ENCODE assay signal across 27 cellular contexts in genomic region chr7:95631545-95631944, GRCh38. TPM values are rescaled to one million over a fixed set of nuclear protein-coding genes. Genes with fewer than 3 reads are reported as not detected.
DNase-seq lines count a peak whose midpoint lies in the region; ATAC-seq, FAIRE-seq and TF ChIP-seq lines count a peak whose summit lies in the region.
"Had no signal": no experiment of that assay in that cellular context is flagged by ENCODE, and none has a peak within 500 bp of the region (broad histone marks: within the 10 kb centered on the region; RNA-seq: fewer than 3 reads in every experiment).

No MANE protein-coding gene starts in this region.

- no TSS peak for BruUV-seq in HepG2 (replicated peaks; lab: Mats Ljungman, UMichigan)

- H3K4me3 ChIP-seq in right lobe of liver (no peak overlapping the region), HepG2 (replicated peaks in 1 of 3; ENCODE audit: insufficient read depth in 1 of 3, low read depth in 2 of 3, low read length in 3 of 3) (no peak overlapping the region), esophagus muscularis mucosa (no peak overlapping the region), rectal smooth muscle tissue (ENCODE audit: low read length) (no peak overlapping the region)
- H3K4me3 ChIP-seq: PC-9, spleen, uterus had no signal

- TF ChIP-seq RAD21 in HepG2 (CRISPR knock-in tag; IDR thresholded peaks at IDR 0.05) = no peak

- DNase-seq in right lobe of liver (no peak), HepG2 (ENCODE audit: low spot score) (no peak), esophagus muscularis mucosa (ENCODE audit: extremely low spot score) (no peak), NCI-H1417 treated with DMSO at 0.1 percent for 48 hours (lab: John Stamatoyannopoulos, UW) (no peak)
- no peak for DNase-seq in stimulated activated naive CD4-positive, alpha-beta T cell (lab: John Stamatoyannopoulos, UW)
- DNase-seq: activated CD4-positive, alpha-beta T cell treated with anti-CD3 and anti-CD28 coated beads for 36 hours; activated CD8-positive, alpha-beta memory T cell treated with anti-CD3 and anti-CD28 coated beads for 24 hours; activated effector memory CD4-positive, alpha-beta T cell treated with anti-CD3 and anti-CD28 coated beads, Interleukin-2, amount 50 U/mL, for 16 hours; activated naive CD8-positive, alpha-beta T cell treated with anti-CD3 and anti-CD28 coated beads for 36 hours; central memory CD4-positive, alpha-beta T cell; dermis blood vessel endothelial cell; GDM1; HCEC 1CT; NCI-H146; NCI-H2107; NCI-H446 treated with DMSO at 0.1 percent for 48 hours; PC-9; spleen; substantia nigra; T-helper 2 cell; uterus had no signal

- POLR2A ChIA-PET in HepG2 (lab: Yijun Ruan, JAX) = no interaction called here

- in situ Hi-C loops in HepG2 (cut with HindIII; ENCODE audit: extremely low pct_ligation_motif_present, low pct_unique_long_range_greater_than_20kb) = no loop called here

- no peaks in the 10 kb centered on the region for H3K79me2 ChIP-seq in HepG2 (ENCODE audit: insufficient read depth, low read length)

- intact Hi-C loops in right lobe of liver (cut with DNase I) (no loop called here), HepG2 (cut with micrococcal nuclease; ENCODE audit: unreplicated experiment) (no loop called here), esophagus muscularis mucosa (cut with DNase I) (no loop called here)

- H3K9me3 ChIP-seq in right lobe of liver (no peaks in the 10 kb centered on the region), HepG2 (ENCODE audit: low read length) (no peaks in the 10 kb centered on the region), esophagus muscularis mucosa (no peaks in the 10 kb centered on the region)
- H3K9me3 ChIP-seq: spleen, uterus had no signal

- no peaks in the 10 kb centered on the region for H4K20me1 ChIP-seq in HepG2 (ENCODE audit: insufficient read depth, low read length)

- CTCF ChIA-PET in HepG2 (lab: Yijun Ruan, JAX; ENCODE audit: low intra/inter-chr PET ratio, low total read pairs) = no interaction called here

- H3K27me3 ChIP-seq in right lobe of liver (no peaks in the 10 kb centered on the region), HepG2 (ENCODE audit: control insufficient read depth in 1 of 2, insufficient read depth in 2 of 2, low read length in 2 of 2) (no peaks in the 10 kb centered on the region), esophagus muscularis mucosa (no peaks in the 10 kb centered on the region), rectal smooth muscle tissue (ENCODE audit: control insufficient read depth, insufficient read depth, low read length) (no peaks in the 10 kb centered on the region)
- H3K27me3 ChIP-seq: spleen, uterus had no signal

- WGBS in right lobe of liver (ENCODE audit: insufficient coverage, low coverage, low lambda C conversion rate, missing lambda C conversion rate) = 88% methylated on average over 7 of the region's 7 CpGs
- WGBS in HepG2 (ENCODE audit: low lambda C conversion rate) = 85% methylated on average over 7 of the region's 7 CpGs
- 70% methylated on average over 7 of the region's 7 CpGs for WGBS in esophagus muscularis mucosa

- no peak overlapping the region for H3K27ac ChIP-seq in right lobe of liver
- H3K27ac ChIP-seq in HepG2 (ENCODE audit: extremely low read length, insufficient read depth, low read length) = no peak overlapping the region
- peak overlapping the region; percentile 61 to 72 (median 64) for H3K27ac ChIP-seq in esophagus muscularis mucosa (replicated peaks in 1 of 4)
- H3K27ac ChIP-seq in rectal smooth muscle tissue (ENCODE audit: low read depth, low read length) = peak overlapping the region; percentile 70
- H3K27ac ChIP-seq: KMS-11, PC-9 had no signal

- peak in 3 of 4 donors; percentile 10 to 57 (median 37) for ATAC-seq in right lobe of liver
- no peak for ATAC-seq in HepG2
- no peak for ATAC-seq in HG02798 (IDR thresholded peaks at IDR 0.05; ENCODE audit: poor library complexity, unreplicated experiment)
- no peak for ATAC-seq in HG02840 (IDR thresholded peaks at IDR 0.05; ENCODE audit: low FRiP score, unreplicated experiment)
- ATAC-seq: activated CD4-positive, alpha-beta T cell treated with anti-CD3 and anti-CD28 coated beads for 36 hours; Right ventricle myocardium inferior had no signal

- TF ChIP-seq POLR2A in right lobe of liver (IDR thresholded peaks at IDR 0.05) (no peak), HepG2 (IDR thresholded peaks at IDR 0.05; ENCODE audit: insufficient read depth in 1 of 2, low read depth in 2 of 2, low read length in 2 of 2) (no peak), esophagus muscularis mucosa (IDR thresholded peaks at IDR 0.05; ENCODE audit: low read depth) (no peak)

- H3K36me3 ChIP-seq in right lobe of liver (no peaks in the 10 kb centered on the region), HepG2 (replicated peaks in 1 of 2; ENCODE audit: control insufficient read depth in 1 of 2, insufficient read depth in 2 of 2, low read length in 2 of 2) (no peaks in the 10 kb centered on the region), esophagus muscularis mucosa (no peaks in the 10 kb centered on the region), rectal smooth muscle tissue (ENCODE audit: control insufficient read depth, insufficient read depth, low read length) (no peaks in the 10 kb centered on the region)
- H3K36me3 ChIP-seq: spleen, uterus had no signal

- no peaks in the 10 kb centered on the region for H3K4me1 ChIP-seq in right lobe of liver
- no peaks in the 10 kb centered on the region for H3K4me1 ChIP-seq in HepG2 (ENCODE audit: insufficient read depth, low read length)
- peaks cover 10 to 48% (median 26%) of the 10 kb centered on the region in 4 donors for H3K4me1 ChIP-seq in esophagus muscularis mucosa
- peaks cover 4% of the 10 kb centered on the region for H3K4me1 ChIP-seq in rectal smooth muscle tissue (ENCODE audit: control insufficient read depth, insufficient read depth, low read length)
- H3K4me1 ChIP-seq: uterus had no signal

- no peak for TF ChIP-seq CTCF in right lobe of liver (IDR thresholded peaks at IDR 0.05)
- TF ChIP-seq CTCF in HepG2 (CRISPR knock-in tag; IDR thresholded peaks at IDR 0.05) = no peak
- no peak for TF ChIP-seq CTCF in esophagus muscularis mucosa (IDR thresholded peaks at IDR 0.05)

- no peak overlapping the region for H3K9ac ChIP-seq in HepG2 (ENCODE audit: insufficient read depth, low read depth, low read length)
- no peak overlapping the region for H3K9ac ChIP-seq in rectal smooth muscle tissue (ENCODE audit: low read length)
- H3K9ac ChIP-seq: KMS-11 had no signal

- no peak for TF ChIP-seq EP300 in HepG2 (IDR thresholded peaks at IDR 0.05; ENCODE audit: low read depth in 2 of 2, low read length in 2 of 2)
- TF ChIP-seq EP300 in HepG2 (CRISPR knock-in tag; IDR thresholded peaks at IDR 0.05; ENCODE audit: borderline replicate concordance) = no peak
- no peak for TF ChIP-seq EP300 in esophagus muscularis mucosa (IDR thresholded peaks at IDR 0.05)

- H3K4me2 ChIP-seq in HepG2 (ENCODE audit: low read depth, low read length) = no peak overlapping the region
- H3K4me2 ChIP-seq: KMS-11, PC-9 had no signal

- no peak overlapping the region for H2AFZ ChIP-seq in HepG2 (ENCODE audit: low read length)
- H2AFZ ChIP-seq: PC-9 had no signal

- no peak for FAIRE-seq in HepG2 (lab: Jason Lieb, UNC)
- FAIRE-seq: keratinocyte had no signal

TF ChIP-seq in HepG2, 621 proteins besides CTCF, POLR2A, EP300 and RAD21 (continues in another document):
- TF ChIP-seq ZFP36L2 (CRISPR knock-in tag; IDR thresholded peaks at IDR 0.05) (no peak), FOXJ3 (CRISPR knock-in tag; IDR thresholded peaks at IDR 0.05; ENCODE audit: borderline replicate concordance) (no peak), GLMP (CRISPR knock-in tag; IDR thresholded peaks at IDR 0.05; ENCODE audit: borderline replicate concordance) (no peak), ZNF709 (CRISPR knock-in tag; IDR thresholded peaks at IDR 0.05) (no peak), ZNF136 (CRISPR knock-in tag; IDR thresholded peaks at IDR 0.05; ENCODE audit: low read depth) (no peak)

RNA-seq across cellular contexts. Expression of gene PDK4, which starts 35.2 kb away (rescaled TPM):
- 100 to 1,000 TPM in 1 of 6 experiments, 10 to 100 TPM in 4, 1 to 10 TPM in 1; 7.9 to 109 (median 79.0) TPM for total RNA-seq in right lobe of liver
- total RNA-seq in HepG2 (2016; rRNA removed; fragmentation: Illumina TruSeq; extraction: Trizol) = not detected in 2 replicates
- not detected in 2 replicates for total RNA-seq in HepG2 (2016; cell fraction: cytosol; rRNA removed; fragmentation: Illumina TruSeq; extraction: Trizol; ENCODE audit: low read depth)
- total RNA-seq in HepG2 (2016; cell fraction: insoluble cytoplasmic fraction; rRNA removed; fragmentation: Illumina TruSeq; extraction: Trizol) = not detected in 2 replicates
- 0.19 TPM in 1 of 2 replicates, not detected in the other for total RNA-seq in HepG2 (2016; cell fraction: membrane; rRNA removed; fragmentation: Illumina TruSeq; extraction: Trizol)
- not detected in 2 replicates for total RNA-seq in HepG2 (2016; cell fraction: nucleus; rRNA removed; fragmentation: Illumina TruSeq; extraction: Trizol)
- polyA plus RNA-seq in HepG2 (2011; rRNA removed) = 0.03 and 0.04 TPM in 2 replicates
- 0.03 and 0.05 TPM in 2 replicates for polyA plus RNA-seq in HepG2 (2011; cell fraction: cytosol; rRNA removed)
- not detected in 2 replicates for polyA plus RNA-seq in HepG2 (2011; cell fraction: nucleus; rRNA removed)
- polyA plus RNA-seq in HepG2 (2012) = not detected in 2 replicates
- not detected in 2 replicates for polyA plus RNA-seq in HepG2 (2016; cell fraction: cytosol; fragmentation: Illumina TruSeq; extraction: Trizol; ENCODE audit: low read depth)
- polyA plus RNA-seq in HepG2 (2016; cell fraction: insoluble cytoplasmic fraction; fragmentation: Illumina TruSeq; extraction: Trizol; ENCODE audit: low read depth) = 0.05 TPM in 1 of 2 replicates, not detected in the other
- not detected in 2 replicates for polyA plus RNA-seq in HepG2 (2016; cell fraction: membrane; fragmentation: Illumina TruSeq; extraction: Trizol; ENCODE audit: low read depth)
- polyA plus RNA-seq in HepG2 (2016; cell fraction: nucleus; fragmentation: Illumina TruSeq; extraction: Trizol; ENCODE audit: insufficient read depth, low read depth) = not detected in 2 replicates
- polyA minus RNA-seq in HepG2 (2011; rRNA and poly(A)+ RNA removed; ENCODE audit: low replicate concordance) = 74.9 TPM in 1 of 2 replicates, not detected in the other
- polyA minus RNA-seq in HepG2 (2011; cell fraction: cytosol; rRNA and poly(A)+ RNA removed) = 0.30 and 0.88 TPM in 2 replicates
- not detected in 2 replicates for polyA minus RNA-seq in HepG2 (2011; cell fraction: nucleus; rRNA and poly(A)+ RNA removed)
- total RNA-seq in esophagus muscularis mucosa = 1,000 to 10,000 TPM in 1 of 4 donors, 100 to 1,000 TPM in 3; 165 to 1,138 (median 371) TPM
- total RNA-seq: activated CD4-positive, alpha-beta T cell treated with anti-CD3 and anti-CD28 coated beads for 36 hours; activated naive CD8-positive, alpha-beta T cell treated with anti-CD3 and anti-CD28 coated beads for 36 hours had no signal
- polyA plus RNA-seq: keratinocyte had no signal

Comparison
In these comparisons a context has a peak if more than half of its experiments do, and no peak if none do; other contexts are left out.
1. ATAC-seq: peak in right lobe of liver (3 of 4); none in HepG2 (single experiment), HG02798 (single experiment) and HG02840 (single experiment).
2. RNA of gene PDK4, which starts 35.2 kb away (total RNA-seq): 165 to 1,138 TPM in esophagus muscularis mucosa and 7.9 to 109 TPM in right lobe of liver; 0.19 TPM in HepG2; every median in the first group is over 4 times any median in the second.
3. H3K27ac ChIP-seq: peak in esophagus muscularis mucosa (4 of 4) and rectal smooth muscle tissue (single experiment); none in right lobe of liver (0 of 3) and HepG2 (single experiment).